Comparison of ENCODE assay signal across 16 cellular contexts in genomic region chr2:189267925-189268579, GRCh38.
DNase-seq lines count a peak whose midpoint lies in the region; ATAC-seq and FAIRE-seq lines count a peak whose summit lies in the region.
"Had no signal": no experiment of that assay in that cellular context is flagged by ENCODE, and none has a peak within 500 bp of the region (broad histone marks: within the 10 kb centered on the region; RNA-seq: fewer than 3 reads in every experiment).

No MANE protein-coding gene starts in this region.

- CTCF ChIA-PET in activated CD8-positive, alpha-beta T cell treated with anti-CD3 and anti-CD28 coated beads, Interleukin-2, amount 10 ng/mL, durations not matched to agents 7 days and 5 days (lab: Charles Lee) = no interaction called here

- no peaks in the 10 kb centered on the region for H3K9me3 ChIP-seq in muscle layer of colon (ENCODE audit: low read length)

- no peaks in the 10 kb centered on the region for H3K36me3 Mint-ChIP-seq in activated CD8-positive, alpha-beta T cell treated with anti-CD3 and anti-CD28 coated beads, Interleukin-2, amount 10 ng/mL, durations not matched to agents 7 days and 5 days (ENCODE audit: low read depth)
- H3K36me3 Mint-ChIP-seq: brain had no signal

- peak overlapping the region; percentile 12 for H3K27ac ChIP-seq in muscle layer of colon (ENCODE audit: low read depth, low read length)
- H3K27ac ChIP-seq: stomach had no signal

- no peak overlapping the region for H3K27ac Mint-ChIP-seq in activated CD8-positive, alpha-beta T cell treated with anti-CD3 and anti-CD28 coated beads, Interleukin-2, amount 10 ng/mL, durations not matched to agents 7 days and 5 days
- H3K27ac Mint-ChIP-seq: activated T-cell treated with anti-CD3 and anti-CD28 coated beads, Interleukin-2, amount 50 U/mL, for 24 hours had no signal

- no peak overlapping the region for H3K4me3 Mint-ChIP-seq in activated CD8-positive, alpha-beta T cell treated with anti-CD3 and anti-CD28 coated beads, Interleukin-2, amount 10 ng/mL, durations not matched to agents 7 days and 5 days
- H3K4me3 Mint-ChIP-seq: activated T-cell treated with anti-CD3 and anti-CD28 coated beads, Interleukin-2, amount 50 U/mL, for 24 hours; brain; neural crest cell had no signal

- POLR2A ChIA-PET in activated CD8-positive, alpha-beta T cell treated with anti-CD3 and anti-CD28 coated beads, Interleukin-2, amount 10 ng/mL, durations not matched to agents 7 days and 5 days (lab: Charles Lee) = no interaction called here

- no peaks in the 10 kb centered on the region for H3K9me3 Mint-ChIP-seq in activated CD8-positive, alpha-beta T cell treated with anti-CD3 and anti-CD28 coated beads, Interleukin-2, amount 10 ng/mL, durations not matched to agents 7 days and 5 days (ENCODE audit: insufficient read depth)

- ATAC-seq in activated CD8-positive, alpha-beta T cell treated with anti-CD3 and anti-CD28 coated beads, Interleukin-2, amount 10 ng/mL, durations not matched to agents 7 days and 5 days = no peak
- ATAC-seq in GM21717 (IDR thresholded peaks at IDR 0.05; ENCODE audit: unreplicated experiment) = no peak
- no peak for ATAC-seq in HG03159 (IDR thresholded peaks at IDR 0.05; ENCODE audit: unreplicated experiment)

- no peaks in the 10 kb centered on the region for H3K27me3 Mint-ChIP-seq in activated CD8-positive, alpha-beta T cell treated with anti-CD3 and anti-CD28 coated beads, Interleukin-2, amount 10 ng/mL, durations not matched to agents 7 days and 5 days (ENCODE audit: low read depth)
- H3K27me3 Mint-ChIP-seq: activated T-cell treated with anti-CD3 and anti-CD28 coated beads, Interleukin-2, amount 50 U/mL, for 24 hours had no signal

- no peaks in the 10 kb centered on the region for H3K27me3 ChIP-seq in muscle layer of colon (ENCODE audit: control insufficient read depth in 1 of 2, insufficient read depth in 2 of 2, low read length in 2 of 2)
- H3K27me3 ChIP-seq: stomach had no signal

- H3K9ac ChIP-seq in muscle layer of colon (ENCODE audit: low read length) = no peak overlapping the region

- H3K4me1 Mint-ChIP-seq in activated CD8-positive, alpha-beta T cell treated with anti-CD3 and anti-CD28 coated beads, Interleukin-2, amount 10 ng/mL, durations not matched to agents 7 days and 5 days (ENCODE audit: low read depth) = no peaks in the 10 kb centered on the region
- H3K4me1 Mint-ChIP-seq: brain, neural crest cell had no signal

- no peak overlapping the region for H3K4me3 ChIP-seq in muscle layer of colon (ENCODE audit: low read depth in 1 of 2, low read length in 2 of 2)
- H3K4me3 ChIP-seq: stomach had no signal

- DNase-seq in M059J (ENCODE audit: low read depth) (peak; percentile 60), dedifferentiated amniotic fluid mesenchymal stem cell (ENCODE audit: extremely low spot score) (peak; percentile 89), NCI-H1105 treated with DMSO at 0.1 percent for 48 hours (lab: John Stamatoyannopoulos, UW) (no peak)
- no peak for DNase-seq in activated CD8-positive, alpha-beta T cell treated with anti-CD3 and anti-CD28 coated beads, Interleukin-2, amount 10 ng/mL, durations not matched to agents 7 days and 5 days
- DNase-seq: activated CD4-positive, alpha-beta T cell treated with anti-CD3 and anti-CD28 coated beads for 4 hours; activated T-cell treated with anti-CD3 and anti-CD28 coated beads, Interleukin-2, amount 50 U/mL, for 24 hours; NCI-H1417; NCI-H446; stomach had no signal

- FAIRE-seq in A204.1 (lab: Jason Lieb, UNC) = peak; percentile 40
- FAIRE-seq: D721Med had no signal

- peaks cover 4% of the 10 kb centered on the region for H3K4me1 ChIP-seq in muscle layer of colon (ENCODE audit: insufficient read depth, low read length)

- no peaks in the 10 kb centered on the region for H3K36me3 ChIP-seq in muscle layer of colon (ENCODE audit: insufficient read depth, low read length)
- H3K36me3 ChIP-seq: stomach had no signal

Comparison
In these comparisons a context has a peak if more than half of its experiments do, and no peak if none do; other contexts are left out.
1. DNase-seq: peak in M059J (single experiment) and dedifferentiated amniotic fluid mesenchymal stem cell (single experiment); none in NCI-H1105 treated with DMSO at 0.1 percent for 48 hours (single experiment) and activated CD8-positive, alpha-beta T cell treated with anti-CD3 and anti-CD28 coated beads, Interleukin-2, amount 10 ng/mL, durations not matched to agents 7 days and 5 days (single experiment).